8 cellular contexts compared by ENCODE assay signal in genomic region chr7:22502104-22502503, GRCh38. TPM values are rescaled to one million over a fixed set of nuclear protein-coding genes. Genes with fewer than 3 reads are reported as not detected.
DNase-seq lines count a peak whose midpoint lies in the region; ATAC-seq, FAIRE-seq and TF ChIP-seq lines count a peak whose summit lies in the region.
"Not testable (repeated sequence)": the region's sequence is repeated elsewhere in the genome, so short reads cannot be mapped to it uniquely, and the experiment has no call there.
"Had no signal": no experiment of that assay in that cellular context is flagged by ENCODE, and none has a peak within 500 bp of the region (broad histone marks: within the 10 kb centered on the region; RNA-seq: fewer than 3 reads in every experiment).

No MANE protein-coding gene starts in this region.

- not testable (repeated sequence) for H3K9me3 Mint-ChIP-seq in GM23338

- TF ChIP-seq CTCF in GM23338 (conservative IDR thresholded peaks at IDR 0.05; ENCODE audit: low read depth in 2 of 2); SK-N-SH (IDR thresholded peaks at IDR 0.05); astrocyte of the spinal cord (IDR thresholded peaks at IDR 0.05; ENCODE audit: low read depth, low read length); H1 (IDR thresholded peaks at IDR 0.05; ENCODE audit: control extremely low read depth in 1 of 3, insufficient read depth in 1 of 3, low read depth in 1 of 3, low read length in 3 of 3): not testable (repeated sequence)

- H3K79me2 ChIP-seq in GM23338 (replicated peaks; ENCODE audit: insufficient read depth); H1 (ENCODE audit: control insufficient read depth in 1 of 2, insufficient read depth in 2 of 2, low read length in 2 of 2): not testable (repeated sequence)
- H3K79me2 ChIP-seq in SK-N-SH (ENCODE audit: insufficient read depth): peaks cover 27% of the 10 kb centered on the region

- not testable (repeated sequence) for H3K9me2 ChIP-seq in GM23338 (ENCODE audit: insufficient read depth); SK-N-SH

- H2BK20ac ChIP-seq in H1 (ENCODE audit: low read length): not testable (repeated sequence)

- not testable (repeated sequence) for H4K8ac ChIP-seq in H1 (ENCODE audit: extremely low read depth, insufficient read depth, low read length)

- not testable (repeated sequence) for H4K20me1 ChIP-seq in GM23338 (replicated peaks; ENCODE audit: insufficient read depth); SK-N-SH (ENCODE audit: insufficient read depth); H1 (replicated peaks in 1 of 2; ENCODE audit: control insufficient read depth in 1 of 2, insufficient read depth in 2 of 2, low read length in 2 of 2)

- DNase-seq in GM23338 (ENCODE audit: low spot score); SK-N-SH; H1 (ENCODE audit: low read depth in 1 of 2, low spot score in 2 of 2): not testable (repeated sequence)
- peak; percentile 33 for DNase-seq in astrocyte of the spinal cord (ENCODE audit: low read depth, low spot score)
- DNase-seq in myocyte (ENCODE audit: low read depth): peak; percentile 47

- not testable (repeated sequence) for H3K9ac ChIP-seq in HUES6 (ENCODE audit: low read length); SK-N-SH; H1 (replicated peaks in 1 of 4; ENCODE audit: extremely low read depth in 1 of 4, low read depth in 3 of 4, low read length in 3 of 4)

- H3K36me3 ChIP-seq in GM23338 (ENCODE audit: insufficient read depth); HUES6 (ENCODE audit: control insufficient read depth, insufficient read depth, low read length); SK-N-SH (replicated peaks in 1 of 2; ENCODE audit: control insufficient read depth in 1 of 2, insufficient read depth in 2 of 2, low read length in 1 of 2); H1 (ENCODE audit: control insufficient read depth in 2 of 4, insufficient read depth in 4 of 4, low read length in 3 of 4): not testable (repeated sequence)

- not testable (repeated sequence) for H2AFZ ChIP-seq in GM23338; H1 (ENCODE audit: low read length)
- H2AFZ ChIP-seq in SK-N-SH (ENCODE audit: low read depth): 0 out of 2 replicates have a peak overlapping the region, but pooled peaks have one; percentile 1

- 20% methylated on average over 5 of the region's 5 CpGs for WGBS in SK-N-SH (ENCODE audit: low lambda C conversion rate)
- WGBS in H1 (ENCODE audit: extremely low coverage in 1 of 2, insufficient coverage in 1 of 2, insufficient read length in 1 of 2, insufficient replicate concordance in 2 of 2, low coverage in 1 of 2, low lambda C conversion rate in 2 of 2, missing lambda C conversion rate in 1 of 2), 2 experiments: 52% methylated on average over 5 of the region's 5 CpGs; no CpG with 5 or more reads in 1 of the 2 experiments

- not testable (repeated sequence) for H3K14ac ChIP-seq in H1 (ENCODE audit: insufficient read length)

- H3K27ac Mint-ChIP-seq in GM23338: peak overlapping the region; percentile 91

- not testable (repeated sequence) for H4K91ac ChIP-seq in H1 (replicated peaks; ENCODE audit: insufficient read length, low read length)

- not testable (repeated sequence) for H3K4me3 ChIP-seq in GM23338; HUES6 (ENCODE audit: low read depth, low read length); SK-N-SH (ENCODE audit: low read depth in 2 of 2, low read length in 1 of 2); astrocyte of the spinal cord (ENCODE audit: low read depth, low read length); H1 (ENCODE audit: extremely low read depth in 1 of 4, insufficient read depth in 2 of 4, low read depth in 3 of 4, low read length in 4 of 4)

- H3K23ac ChIP-seq in H1 (ENCODE audit: insufficient read length): not testable (repeated sequence)

- H3K4me2 ChIP-seq in GM23338; SK-N-SH; H1 (ENCODE audit: insufficient read depth in 1 of 2, low read depth in 2 of 2, low read length in 2 of 2): not testable (repeated sequence)

- not testable (repeated sequence) for H3K9me3 ChIP-seq in HUES6 (ENCODE audit: control insufficient read depth, insufficient read depth, low read depth, low read length); SK-N-SH; H1 (ENCODE audit: insufficient read depth in 2 of 2, low read depth in 1 of 2, low read length in 1 of 2)

- peaks cover 29% of the 10 kb centered on the region for H3K4me1 Mint-ChIP-seq in GM23338

- not testable (repeated sequence) for H2BK12ac ChIP-seq in H1 (ENCODE audit: low read depth, low read length)

- not testable (repeated sequence) for TF ChIP-seq EP300 in SK-N-SH (IDR thresholded peaks at IDR 0.05; ENCODE audit: borderline replicate concordance in 1 of 2, low read depth in 1 of 2, low read length in 1 of 2); H1 (IDR thresholded peaks at IDR 0.05; ENCODE audit: borderline replicate concordance in 1 of 2, low read depth in 2 of 2, low read length in 2 of 2)

- H2BK15ac ChIP-seq in H1 (ENCODE audit: low read length): not testable (repeated sequence)

- ATAC-seq in GM23338: not testable (repeated sequence)

- not testable (repeated sequence) for FAIRE-seq in H1 (lab: Jason Lieb, UNC)

- H2BK5ac ChIP-seq in H1 (ENCODE audit: low read depth, low read length): not testable (repeated sequence)

- not testable (repeated sequence) for H2AK5ac ChIP-seq in H1 (ENCODE audit: low read depth, low read length)

- H3K27me3 Mint-ChIP-seq in GM23338 (ENCODE audit: insufficient read depth, low read depth, poor library complexity): peaks cover 13% of the 10 kb centered on the region

- not testable (repeated sequence) for TF ChIP-seq RAD21 in SK-N-SH (IDR thresholded peaks at IDR 0.05; ENCODE audit: low read length); H1 (IDR thresholded peaks at IDR 0.05 in 1 of 2, conservative IDR thresholded peaks at IDR 0.05 in 1 of 2; ENCODE audit: low read depth in 2 of 2, low read length in 2 of 2)

- not testable (repeated sequence) for H2BK120ac ChIP-seq in H1 (replicated peaks; ENCODE audit: low read depth, low read length)

- POLR2A ChIA-PET in SK-N-SH (lab: Yijun Ruan, JAX); H1 (lab: Charles Lee; ENCODE audit: partially characterized antibody): not testable (repeated sequence)

- H3K56ac ChIP-seq in H1 (replicated peaks; ENCODE audit: insufficient read length, low read depth, low read length): not testable (repeated sequence)

- H3K79me1 ChIP-seq in H1 (ENCODE audit: low read depth, low read length): not testable (repeated sequence)

- H3K36me3 Mint-ChIP-seq in GM23338 (ENCODE audit: low read depth): not testable (repeated sequence)

- H3K27me3 ChIP-seq in GM23338 (ENCODE audit: insufficient read depth); HUES6 (ENCODE audit: control insufficient read depth, insufficient read depth, low read length); SK-N-SH (ENCODE audit: insufficient read depth); H1 (replicated peaks in 1 of 4; ENCODE audit: control insufficient read depth in 3 of 4, extremely low read depth in 1 of 4, insufficient read depth in 3 of 4, low read length in 3 of 4): not testable (repeated sequence)

- H3F3A ChIP-seq in GM23338 (replicated peaks; ENCODE audit: low read depth): not testable (repeated sequence)
- peaks cover 22% of the 10 kb centered on the region for H3F3A ChIP-seq in SK-N-SH (replicated peaks; ENCODE audit: insufficient read depth)

- CTCF ChIA-PET in SK-N-SH (lab: Yijun Ruan, JAX) (interaction anchor here (1.0 to 3.1 kb wide), 4 partner anchors 392 to 420 kb away, joined by 3 to 69 read pairs (median 18); no protein-coding TSS in a partner anchor), H1 (lab: Charles Lee; ENCODE audit: partially characterized antibody) (interaction anchor here (0.8 to 1.2 kb wide), 4 partner anchors 21 to 392 kb away, joined by 3 to 5 read pairs (median 3); no protein-coding TSS in a partner anchor)

- not testable (repeated sequence) for H3K4me3 Mint-ChIP-seq in GM23338

- H3K4me1 ChIP-seq in GM23338 (ENCODE audit: insufficient read depth); HUES6 (ENCODE audit: control insufficient read depth, insufficient read depth, low read length); H1 (replicated peaks in 1 of 4; ENCODE audit: control insufficient read depth in 3 of 4, insufficient read depth in 4 of 4, low read length in 3 of 4): not testable (repeated sequence)
- peaks cover 3 to 23% of the 10 kb centered on the region in 2 experiments; a peak in 3 of 4 replicates for H3K4me1 ChIP-seq in SK-N-SH (ENCODE audit: control insufficient read depth in 1 of 2, insufficient read depth in 2 of 2, low read depth in 1 of 2, low read length in 1 of 2)

- in situ Hi-C loops in astrocyte of the spinal cord (cut with HindIII; ENCODE audit: low sequenced_read_pairs): not testable (repeated sequence)

- not testable (repeated sequence) for H3K18ac ChIP-seq in H1 (ENCODE audit: extremely low read depth, low read length)

- H3K27ac ChIP-seq in GM23338 (ENCODE audit: low read depth); SK-N-SH (ENCODE audit: low read depth in 2 of 2, low read length in 1 of 2); H1 (ENCODE audit: low read depth, low read length): not testable (repeated sequence)
- H3K27ac ChIP-seq in HUES6 (ENCODE audit: low read depth, low read length): peak overlapping the region; percentile 67; the same call in 1 of the 2 replicates

- H3K23me2 ChIP-seq in H1 (ENCODE audit: low read depth, low read length): not testable (repeated sequence)

- TF ChIP-seq POLR2A in H1 (IDR thresholded peaks at IDR 0.05; ENCODE audit: control extremely low read depth in 1 of 2, low read depth in 2 of 2, low read length in 2 of 2): not testable (repeated sequence)

- not testable (repeated sequence) for H3K4ac ChIP-seq in H1 (replicated peaks; ENCODE audit: insufficient read length, low read depth, low read length)

- not testable (repeated sequence) for H4K5ac ChIP-seq in H1 (ENCODE audit: insufficient read length, low read depth, low read length)

RNA-seq across cellular contexts. Expression of gene STEAP1B, which starts 2.1 kb away (rescaled TPM):
- 13.9 and 16.5 TPM in 2 replicates for total RNA-seq in GM23338 (2014; rRNA removed; shearing (Covaris generic))
- 4.5 and 4.9 TPM in 2 replicates for polyA plus RNA-seq in GM23338 (2016; fragmentation: Nextera tagmentation; extraction: Ambion mirVana)
- 14.7 and 16.6 TPM in 2 replicates for polyA plus RNA-seq in SK-N-SH (2012; rRNA removed)
- 20.5 and 21.4 TPM in 2 replicates for polyA plus RNA-seq in SK-N-SH (2012; cell fraction: cytosol; rRNA removed)
- 5.5 and 9.3 TPM in 2 replicates for polyA plus RNA-seq in SK-N-SH (2012; cell fraction: nucleus; rRNA removed)
- total RNA-seq in H1 (2021; fragmentation: NEBNext Ultra II Directional; extraction: Animal tissue kit (Norgen Biotek cat#: 25700)): 8.6 and 8.7 TPM in 2 replicates
- 3.8 and 5.4 TPM in 2 replicates for polyA plus RNA-seq in H1 (2011; rRNA removed)
- polyA plus RNA-seq in H1 (2011; cell fraction: cytosol; rRNA removed): 5.3 TPM
- polyA plus RNA-seq in H1 (2011; cell fraction: nucleus; rRNA removed): 3.9 TPM
- 4.7 to 6.7 TPM (median 5.3 TPM) in 4 replicates for polyA plus RNA-seq in H1 (2012, experiment 1 of 2)
- polyA plus RNA-seq in H1 (2012, experiment 2 of 2): 1.9 TPM
- 12.0 TPM for polyA plus RNA-seq in H1 (2013, experiment 1 of 2)
- polyA plus RNA-seq in H1 (2013, experiment 2 of 2): 15.7 TPM
- 6.6 and 8.9 TPM in 2 replicates for polyA minus RNA-seq in H1 (2011; rRNA and poly(A)+ RNA removed)
- 1.2 TPM for polyA minus RNA-seq in H1 (2011; cell fraction: cytosol; rRNA and poly(A)+ RNA removed)
- 12.4 TPM for polyA minus RNA-seq in H1 (2011; cell fraction: nucleus; rRNA and poly(A)+ RNA removed)
- 0.99 TPM in 1 of 2 replicates, not detected in the other for total RNA-seq in myocyte
- 0.24 TPM for polyA plus RNA-seq in myocyte (2012)
- total RNA-seq: CD4-positive, alpha-beta memory T cell; HT-29 had no signal
- polyA plus RNA-seq: CD4-positive, alpha-beta memory T cell had no signal
